8 cellular contexts compared by ENCODE assay signal in the genomic region with DNA sequence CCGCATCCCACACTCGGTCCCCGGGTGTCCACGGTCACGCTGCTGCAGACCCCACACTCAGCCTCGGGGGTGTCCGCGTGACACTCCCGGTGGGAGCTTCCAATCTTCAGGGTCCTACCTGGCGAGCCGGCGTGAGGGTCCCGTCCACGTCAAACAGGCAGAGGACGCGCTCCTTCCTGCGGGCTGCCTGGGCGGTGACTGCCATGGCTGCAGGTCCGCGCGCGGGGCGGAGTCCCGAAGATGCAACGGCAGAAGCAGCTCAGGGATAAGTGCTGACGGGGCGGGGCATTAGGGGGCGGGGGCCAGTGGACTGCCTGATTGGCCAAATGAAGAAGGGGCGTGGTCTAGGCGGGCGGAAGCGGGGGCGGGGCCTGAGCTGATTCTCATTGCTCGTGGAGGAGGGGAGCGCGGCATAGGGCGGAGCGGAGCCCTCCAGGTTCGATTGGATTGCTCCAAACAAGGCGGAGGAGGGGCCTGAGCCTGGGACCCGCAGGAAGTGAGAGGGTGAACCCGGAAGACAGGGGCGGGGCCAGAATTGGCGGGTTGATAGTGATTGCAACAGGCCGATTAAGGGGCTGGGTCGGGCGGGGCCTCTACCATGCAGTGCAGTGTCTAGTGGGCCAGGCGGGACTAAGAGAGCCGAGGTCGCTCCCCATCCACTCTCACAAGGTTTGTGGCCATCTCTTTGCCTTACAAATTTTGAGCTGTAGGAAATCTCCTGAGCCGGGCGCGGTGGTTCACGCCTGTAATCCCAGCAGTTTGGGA. TPM values are rescaled to one million over a fixed set of nuclear protein-coding genes. Genes with fewer than 3 reads are reported as not detected.
DNase-seq lines count a peak whose midpoint lies in the region; ATAC-seq, FAIRE-seq and TF ChIP-seq lines count a peak whose summit lies in the region.

A gene (minus strand): TSS at position 240 of the 765 bp plus-strand sequence. CDS start 35 bp downstream, at position 205.

- WGBS in psoas muscle, 3 donors, result 0% methylated on average over 51 to 54 of the region's 54 CpGs

- DNase-seq in NCI-H187 (lab: John Stamatoyannopoulos, UW), result peak; percentile 97 to 98
- peak; percentile 100 for DNase-seq in T-helper 2 cell
- DNase-seq in right atrium auricular region (ENCODE audit: low spot score), result peak; percentile 100
- DNase-seq in psoas muscle, result peak; percentile 100
- DNase-seq in urothelium cell line (ENCODE audit: low spot score), result peak; percentile 100

- peak within 1 kb of the TSS; percentile 55 for H3K27ac ChIP-seq in angular gyrus (ENCODE audit: low read depth, low read length)
- H3K27ac ChIP-seq in right atrium auricular region, result peak within 1 kb of the TSS; percentile 74 to 77
- H3K27ac ChIP-seq in psoas muscle, result peak within 1 kb of the TSS; percentile 65

- intact Hi-C loops in psoas muscle (cut with DNase I), result loop anchor here (5.0 kb wide), 1 partner anchor 42 kb away; no protein-coding TSS in a partner anchor

- no peak for TF ChIP-seq CTCF in right atrium auricular region (IDR thresholded peaks at IDR 0.05)
- TF ChIP-seq CTCF in psoas muscle (IDR thresholded peaks at IDR 0.05), result no peak

- no peaks in the 10 kb centered on the region for H3K36me3 ChIP-seq in right atrium auricular region
- H3K36me3 ChIP-seq in psoas muscle (ENCODE audit: insufficient read depth in 1 of 2, low read depth in 1 of 2), result no peaks in the 10 kb centered on the region

- ATAC-seq in GM18498 (IDR thresholded peaks at IDR 0.05; ENCODE audit: unreplicated experiment) (peak; percentile 87), HG02938 (IDR thresholded peaks at IDR 0.05; ENCODE audit: unreplicated experiment) (peak; percentile 87), psoas muscle (peak; percentile 98 to 100 (median 99))

- FAIRE-seq in urothelium cell line (lab: Jason Lieb, UNC), result peak; percentile 95

- H3K4me1 ChIP-seq in right atrium auricular region (peaks cover 0 to 15% of the 10 kb centered on the region in 2 donors), psoas muscle (peaks cover 7% of the 10 kb centered on the region)

- H3K4me3 ChIP-seq in right atrium auricular region (peak within 1 kb of the TSS; percentile 83 to 87), psoas muscle (peak within 1 kb of the TSS; percentile 86)

- H3K27me3 ChIP-seq in right atrium auricular region, result no peaks in the 10 kb centered on the region
- H3K27me3 ChIP-seq in psoas muscle (ENCODE audit: insufficient read depth in 3 of 3, low read length in 2 of 3), result no peaks in the 10 kb centered on the region

- H3K9me3 ChIP-seq in right atrium auricular region (no peaks in the 10 kb centered on the region), psoas muscle (no peaks in the 10 kb centered on the region)

RNA-seq across cellular contexts. Expression of the gene that starts here (rescaled TPM):
- total RNA-seq in right atrium auricular region (10 to 100 TPM; 17.3 TPM), psoas muscle (10 to 100 TPM in 2 of 4 donors, 1 to 10 TPM in 2; 7.3 to 12.2 (median 9.2) TPM)
- polyA plus RNA-seq in psoas muscle, result 10 to 100 TPM; 10.3 to 14.5 (median 13.2) TPM

Comparison
In these comparisons a context has a peak if more than half of its experiments do, and no peak if none do; other contexts are left out.
1. Peak in every context shown above with its lines: DNase-seq, ATAC-seq, H3K4me3 ChIP-seq and H3K27ac ChIP-seq.